Comparison of ENCODE assay signal across 17 cellular contexts in the genomic region with DNA sequence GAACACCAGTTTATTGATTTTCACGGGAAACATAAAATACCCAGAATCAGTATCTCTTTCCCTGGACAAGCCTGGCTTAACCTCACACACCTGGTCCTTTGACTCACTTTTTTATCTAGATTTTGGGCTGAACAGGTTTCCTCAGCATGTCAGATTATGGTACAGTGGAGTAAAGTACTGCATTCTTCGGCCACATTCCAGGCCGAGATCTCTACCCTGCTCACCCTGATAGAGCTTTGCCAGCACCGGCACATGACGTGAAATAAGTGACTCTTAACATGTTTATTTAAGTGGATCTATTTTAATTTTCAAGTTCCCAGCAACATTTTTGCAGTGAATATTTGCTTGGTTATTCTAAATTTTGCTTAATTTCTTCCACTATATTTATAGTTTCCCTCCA.
DNase-seq lines count a peak whose midpoint lies in the region; ATAC-seq and TF ChIP-seq lines count a peak whose summit lies in the region.
"Had no signal": no experiment of that assay in that cellular context is flagged by ENCODE, and none has a peak within 500 bp of the region (broad histone marks: within the 10 kb centered on the region; RNA-seq: fewer than 3 reads in every experiment).

No MANE protein-coding gene starts in this region.

- H3K4me3 ChIP-seq in cardiac muscle cell (no peak overlapping the region), heart right ventricle (no peak overlapping the region), lung (no peak overlapping the region), upper lobe of left lung (no peak overlapping the region)
- H3K4me3 ChIP-seq: BLaER1, SJCRH30 had no signal

- H3K27ac ChIP-seq in cardiac muscle cell, result peak overlapping the region; percentile 84
- H3K27ac ChIP-seq in heart right ventricle, result peak overlapping the region in 3 of 10 donors; percentile 71 to 83 (median 82)
- H3K27ac ChIP-seq in lung (ENCODE audit: low read depth in 1 of 2, low read length in 1 of 2), result peak overlapping the region in 1 of 2 donors; percentile 67
- no peak overlapping the region for H3K27ac ChIP-seq in upper lobe of left lung
- H3K27ac ChIP-seq: BLaER1, RWPE1, SJCRH30 had no signal

- no peak for TF ChIP-seq CTCF in cardiac muscle cell (IDR thresholded peaks at IDR 0.05; ENCODE audit: low read depth, low read length)
- no peak for TF ChIP-seq CTCF in heart right ventricle (IDR thresholded peaks at IDR 0.05)
- no peak for TF ChIP-seq CTCF in chondrocyte (IDR thresholded peaks at IDR 0.05)
- no peak for TF ChIP-seq CTCF in lung (IDR thresholded peaks at IDR 0.05; ENCODE audit: control extremely low read depth, extremely low read depth)
- TF ChIP-seq CTCF in upper lobe of left lung (IDR thresholded peaks at IDR 0.05), result no peak
- TF ChIP-seq CTCF in osteocyte (IDR thresholded peaks at IDR 0.05), result no peak

- ATAC-seq in heart right ventricle (no peak), lung (ENCODE audit: insufficient read depth, low FRiP score) (no peak), upper lobe of left lung (ENCODE audit: low FRiP score in 2 of 2) (peak; percentile 54 to 80), HG02759 (IDR thresholded peaks at IDR 0.05; ENCODE audit: unreplicated experiment) (no peak)
- no peak for ATAC-seq in stimulated activated memory B cell treated with anti-CD40 and anti-IgM and Interleukin-4, amounts not matched to agents 10 μg/mL and 1 μg/mL and 100 μg/mL, for 72 hours
- ATAC-seq: CD8-positive, alpha-beta T cell; PC-3 had no signal

- intact Hi-C loops in heart right ventricle (cut with DNase I), result no loop called here

- H3K4me1 Mint-ChIP-seq in chondrocyte (ENCODE audit: low read depth) (peaks cover 12% of the 10 kb centered on the region), osteocyte (ENCODE audit: unreplicated experiment) (no peaks in the 10 kb centered on the region)
- no peaks in the 10 kb centered on the region for H3K4me1 Mint-ChIP-seq in stimulated activated memory B cell treated with anti-CD40 and anti-IgM and Interleukin-4, amounts not matched to agents 10 μg/mL and 1 μg/mL and 100 μg/mL, for 72 hours

- no peak for TF ChIP-seq EP300 in upper lobe of left lung (IDR thresholded peaks at IDR 0.05)

- peaks cover 1% of the 10 kb centered on the region for H3K36me3 Mint-ChIP-seq in chondrocyte (ENCODE audit: low read depth)
- H3K36me3 Mint-ChIP-seq in stimulated activated memory B cell treated with anti-CD40 and anti-IgM and Interleukin-4, amounts not matched to agents 10 μg/mL and 1 μg/mL and 100 μg/mL, for 72 hours, result no peaks in the 10 kb centered on the region
- no peaks in the 10 kb centered on the region for H3K36me3 Mint-ChIP-seq in osteocyte (ENCODE audit: unreplicated experiment)
- H3K36me3 Mint-ChIP-seq: CD8-positive, alpha-beta T cell had no signal

- H3K4me1 ChIP-seq in cardiac muscle cell (ENCODE audit: low read depth) (peaks cover 53% of the 10 kb centered on the region), heart right ventricle (peaks cover 0 to 23% (median 0%) of the 10 kb centered on the region in 9 donors), lung (ENCODE audit: control insufficient read depth in 2 of 2, insufficient read depth in 2 of 2, low read length in 2 of 2) (peaks cover 2 to 8% of the 10 kb centered on the region in 2 donors), upper lobe of left lung (peaks cover 0 to 13% (median 2%) of the 10 kb centered on the region in 4 donors)
- H3K4me1 ChIP-seq: BLaER1 had no signal

- peak overlapping the region; percentile 69 for H3K27ac Mint-ChIP-seq in chondrocyte (ENCODE audit: unreplicated experiment)
- no peak overlapping the region for H3K27ac Mint-ChIP-seq in stimulated activated memory B cell treated with anti-CD40 and anti-IgM and Interleukin-4, amounts not matched to agents 10 μg/mL and 1 μg/mL and 100 μg/mL, for 72 hours
- no peak overlapping the region for H3K27ac Mint-ChIP-seq in osteocyte (ENCODE audit: unreplicated experiment)
- H3K27ac Mint-ChIP-seq: CD8-positive, alpha-beta T cell had no signal

- no peaks in the 10 kb centered on the region for H3K36me3 ChIP-seq in cardiac muscle cell
- no peaks in the 10 kb centered on the region for H3K36me3 ChIP-seq in heart right ventricle
- H3K36me3 ChIP-seq in lung (ENCODE audit: control insufficient read depth in 2 of 2, insufficient read depth in 2 of 2, low read length in 2 of 2), result no peaks in the 10 kb centered on the region
- no peaks in the 10 kb centered on the region for H3K36me3 ChIP-seq in upper lobe of left lung
- H3K36me3 ChIP-seq: BLaER1, SJCRH30 had no signal

- H3K27me3 Mint-ChIP-seq in chondrocyte (ENCODE audit: low read depth) (no peaks in the 10 kb centered on the region), osteocyte (ENCODE audit: unreplicated experiment) (peaks cover 6% of the 10 kb centered on the region)
- peaks cover 30% of the 10 kb centered on the region for H3K27me3 Mint-ChIP-seq in stimulated activated memory B cell treated with anti-CD40 and anti-IgM and Interleukin-4, amounts not matched to agents 10 μg/mL and 1 μg/mL and 100 μg/mL, for 72 hours

- no peaks in the 10 kb centered on the region for H3K27me3 ChIP-seq in cardiac muscle cell
- no peaks in the 10 kb centered on the region for H3K27me3 ChIP-seq in heart right ventricle
- no peaks in the 10 kb centered on the region for H3K27me3 ChIP-seq in lung (ENCODE audit: control insufficient read depth, insufficient read depth)
- no peaks in the 10 kb centered on the region for H3K27me3 ChIP-seq in upper lobe of left lung
- H3K27me3 ChIP-seq: BLaER1, SJCRH30 had no signal

- H3K9me3 ChIP-seq in cardiac muscle cell (ENCODE audit: low read depth), result no peaks in the 10 kb centered on the region
- H3K9me3 ChIP-seq in heart right ventricle, result no peaks in the 10 kb centered on the region
- peaks cover 0 to 2% of the 10 kb centered on the region in 2 donors for H3K9me3 ChIP-seq in lung (ENCODE audit: control insufficient read depth in 2 of 2, insufficient read depth in 1 of 2, low read length in 1 of 2)
- no peaks in the 10 kb centered on the region for H3K9me3 ChIP-seq in upper lobe of left lung
- H3K9me3 ChIP-seq: BLaER1, SJCRH30 had no signal

- no peak for TF ChIP-seq POLR2A in upper lobe of left lung (IDR thresholded peaks at IDR 0.05)

- H3K9me3 Mint-ChIP-seq in chondrocyte (ENCODE audit: low read depth), result no peaks in the 10 kb centered on the region
- no peaks in the 10 kb centered on the region for H3K9me3 Mint-ChIP-seq in stimulated activated memory B cell treated with anti-CD40 and anti-IgM and Interleukin-4, amounts not matched to agents 10 μg/mL and 1 μg/mL and 100 μg/mL, for 72 hours
- H3K9me3 Mint-ChIP-seq in osteocyte (ENCODE audit: unreplicated experiment), result no peaks in the 10 kb centered on the region
- H3K9me3 Mint-ChIP-seq: CD8-positive, alpha-beta T cell had no signal

- 28 to 31% methylated on average over 5 of the region's 5 CpGs for WGBS in heart right ventricle, 2 donors
- WGBS in lung, 2 donors, result 55 to 86% methylated on average over 5 of the region's 5 CpGs
- WGBS in upper lobe of left lung, 2 donors, result 43 to 65% methylated on average over 5 of the region's 5 CpGs

- DNase-seq in cardiac muscle cell (ENCODE audit: low read depth in 1 of 2, low spot score in 1 of 2), result peak; percentile 42 to 54
- DNase-seq in heart right ventricle, result no peak
- DNase-seq in chondrocyte (ENCODE audit: low spot score), result no peak
- peak; percentile 54 for DNase-seq in lung (ENCODE audit: low spot score)
- peak in 1 of 2 donors; percentile 67 for DNase-seq in upper lobe of left lung
- DNase-seq in osteocyte (ENCODE audit: extremely low spot score, unreplicated experiment), result no peak
- DNase-seq: CD8-positive, alpha-beta T cell; GF-D8; IMR-90; NCI-H1105 treated with DMSO at 0.1 percent for 48 hours; NCI-H187; PC-3; SJCRH30 had no signal

- H3K4me3 Mint-ChIP-seq in chondrocyte (ENCODE audit: unreplicated experiment), result no peak overlapping the region
- no peak overlapping the region for H3K4me3 Mint-ChIP-seq in stimulated activated memory B cell treated with anti-CD40 and anti-IgM and Interleukin-4, amounts not matched to agents 10 μg/mL and 1 μg/mL and 100 μg/mL, for 72 hours
- no peak overlapping the region for H3K4me3 Mint-ChIP-seq in osteocyte (ENCODE audit: unreplicated experiment)
- H3K4me3 Mint-ChIP-seq: CD8-positive, alpha-beta T cell had no signal

Comparison
In these comparisons a context has a peak if more than half of its experiments do, and no peak if none do; other contexts are left out.
1. DNase-seq: peak in cardiac muscle cell (2 of 2) and lung (single experiment); none in heart right ventricle (0 of 2), chondrocyte (single experiment) and osteocyte (single experiment).
2. ATAC-seq: peak in upper lobe of left lung (2 of 2); none in heart right ventricle (0 of 8), lung (single experiment), stimulated activated memory B cell treated with anti-CD40 and anti-IgM and Interleukin-4, amounts not matched to agents 10 μg/mL and 1 μg/mL and 100 μg/mL, for 72 hours (single experiment) and HG02759 (single experiment).